9 cellular contexts compared by ENCODE assay signal in genomic region chr6:78810146-78810545, GRCh38. TPM values are rescaled to one million over a fixed set of nuclear protein-coding genes. Genes with fewer than 3 reads are reported as not detected.
DNase-seq lines count a peak whose midpoint lies in the region; ATAC-seq and TF ChIP-seq lines count a peak whose summit lies in the region.
"Had no signal": no experiment of that assay in that cellular context is flagged by ENCODE, and none has a peak within 500 bp of the region (broad histone marks: within the 10 kb centered on the region; RNA-seq: fewer than 3 reads in every experiment).

No MANE protein-coding gene starts in this region.

- peak overlapping the region; percentile 85 for H3K27ac ChIP-seq in mammary epithelial cell (ENCODE audit: insufficient read depth, low read depth, low read length)

- BruUV-seq in mammary epithelial cell (replicated peaks; lab: Mats Ljungman, UMichigan): TSS peak; percentile 30

- CTCF ChIA-PET in mammary epithelial cell (lab: Charles Lee; ENCODE audit: low non-redundant PET): interaction anchor here (0.6 to 1.2 kb wide), 8 partner anchors 239 to 1345 kb away, joined by 3 to 9 read pairs (median 4); no protein-coding TSS in a partner anchor

- no peaks in the 10 kb centered on the region for H3K36me3 Mint-ChIP-seq in neural crest cell (ENCODE audit: low read depth)

- H3K4me3 Mint-ChIP-seq in neural crest cell: no peak overlapping the region
- H3K4me3 Mint-ChIP-seq: central memory CD8-positive, alpha-beta T cell had no signal

- dilution Hi-C loops in mammary epithelial cell (cut with HindIII; ENCODE audit: low sequenced_read_pairs): no loop called here

- peak overlapping the region; percentile 35 for H3K9ac ChIP-seq in mammary epithelial cell (ENCODE audit: insufficient read depth, low read length)

- peaks cover 23% of the 10 kb centered on the region for H3K4me1 ChIP-seq in mammary epithelial cell (ENCODE audit: insufficient read depth, low read length)

- no peak overlapping the region for H3K4me3 ChIP-seq in mammary epithelial cell (replicated peaks in 1 of 3; ENCODE audit: insufficient read depth in 1 of 3, low read depth in 2 of 3, low read length in 3 of 3)

- H3K79me2 ChIP-seq in mammary epithelial cell (ENCODE audit: insufficient read depth, low read length): no peaks in the 10 kb centered on the region

- no peaks in the 10 kb centered on the region for H4K20me1 ChIP-seq in mammary epithelial cell (ENCODE audit: insufficient read depth, low read length)

- H3K4me1 Mint-ChIP-seq in neural crest cell: no peaks in the 10 kb centered on the region
- H3K4me1 Mint-ChIP-seq: central memory CD8-positive, alpha-beta T cell had no signal

- intact Hi-C loops in mammary epithelial cell (cut with micrococcal nuclease): loop anchor here (1.0 to 5.0 kb wide), 4 partner anchors 267 to 1344 kb away; partner anchors contain the start of gene PHIP

- H3K27me3 ChIP-seq in mammary epithelial cell (ENCODE audit: insufficient read depth, low read length): no peaks in the 10 kb centered on the region

- ATAC-seq in GM19395 (IDR thresholded peaks at IDR 0.05; ENCODE audit: unreplicated experiment) (peak; percentile 58), HG03139 (IDR thresholded peaks at IDR 0.05; ENCODE audit: unreplicated experiment) (no peak)

- H3K27ac Mint-ChIP-seq in neural crest cell (ENCODE audit: unreplicated experiment): no peak overlapping the region

- no peaks in the 10 kb centered on the region for H3K36me3 ChIP-seq in mammary epithelial cell (ENCODE audit: insufficient read depth, low read length)

- TF ChIP-seq CTCF in mammary epithelial cell (conservative IDR thresholded peaks at IDR 0.05 in 1 of 2, IDR thresholded peaks at IDR 0.05 in 1 of 2; ENCODE audit: extremely low read depth in 1 of 2, insufficient read depth in 1 of 2, low read depth in 1 of 2, low read length in 2 of 2) (peak; percentile 76 to 80), neural crest cell (conservative IDR thresholded peaks at IDR 0.05) (peak; percentile 64)

- WGBS in mammary epithelial cell (ENCODE audit: low coverage, missing lambda C conversion rate): 0% methylated on average over 1 of the region's 1 CpG

- peak overlapping the region; percentile 70 for H3K4me2 ChIP-seq in mammary epithelial cell (ENCODE audit: insufficient read depth, low read depth, low read length)

- no peaks in the 10 kb centered on the region for H3K9me3 ChIP-seq in mammary epithelial cell (replicated peaks; ENCODE audit: insufficient read depth, low read length)

- H3K9me3 Mint-ChIP-seq in neural crest cell: peaks cover 6% of the 10 kb centered on the region

- in situ Hi-C loops in mammary epithelial cell (cut with MboI; ENCODE audit: low sequenced_read_pairs in 2 of 2): loop anchor here (10.0 to 25.0 kb wide), 3 partner anchors 373 to 1345 kb away; partner anchors contain the start of gene HTR1B (in 1 of the 2)

- peaks cover 9% of the 10 kb centered on the region for H3K27me3 Mint-ChIP-seq in neural crest cell (ENCODE audit: low read depth)

- DNase-seq in AG08395 (ENCODE audit: low spot score) (peak; percentile 67), NCI-H146 treated with DMSO at 0.1 percent for 48 hours (lab: John Stamatoyannopoulos, UW; ENCODE audit: unreplicated experiment) (peak; percentile 64), mammary epithelial cell (peak; percentile 77), neural crest cell (ENCODE audit: low read depth, low spot score) (peak; percentile 6), cerebellar nuclear complex (lab: John Stamatoyannopoulos, UW) (no peak), NOMO-1 treated with dmso at 0.1 percent for 144 hours (lab: John Stamatoyannopoulos, UW; ENCODE audit: unreplicated experiment) (no peak)

- H2AFZ ChIP-seq in mammary epithelial cell (ENCODE audit: low read depth, low read length): peak overlapping the region; percentile 91

RNA-seq across cellular contexts. Expression of gene IRAK1BP1, which starts 57.2 kb away (rescaled TPM):
- total RNA-seq in mammary epithelial cell: 1 to 10 TPM; 6.2 to 8.0 TPM
- 2.3 TPM for polyA plus RNA-seq in mammary epithelial cell
- polyA minus RNA-seq in mammary epithelial cell: 3.6 TPM
- total RNA-seq in neural crest cell: 7.8 and 8.4 TPM in 2 replicates

Comparison
In these comparisons a context has a peak if more than half of its experiments do, and no peak if none do; other contexts are left out.
1. DNase-seq: peak in AG08395 (single experiment), NCI-H146 treated with DMSO at 0.1 percent for 48 hours (single experiment), mammary epithelial cell (single experiment) and neural crest cell (single experiment); none in cerebellar nuclear complex (0 of 2) and NOMO-1 treated with dmso at 0.1 percent for 144 hours (single experiment).